In genomic region chr11:36688132-36688531, GRCh38 we compare ENCODE assay signal across 21 cellular contexts.
"Had no signal": no experiment of that assay in that cellular context is flagged by ENCODE, and none has a peak within 500 bp of the region (broad histone marks: within the 10 kb centered on the region; RNA-seq: fewer than 3 reads in every experiment).

No MANE protein-coding gene starts in this region.

- H3K27ac Mint-ChIP-seq: immature natural killer cell, mesothelial cell of epicardium had no signal

- DNase-seq: colonic mucosa; cortex of kidney; dermis blood vessel endothelial cell; dorsolateral prefrontal cortex; effector CD4-positive, alpha-beta T cell; effector memory CD4-positive, alpha-beta T cell; foreskin keratinocyte; heart left ventricle; hypothalamus; immature natural killer cell; islet precursor cell; kidney; kidney glomerular epithelial cell; left lung; left ventricle myocardium superior; lower lobe of right lung; mesenchymal stem cell had no signal

- H3K4me1 ChIP-seq: colonic mucosa, esophagus muscularis mucosa, foreskin keratinocyte, gastroesophageal sphincter, heart left ventricle, left lung, lower lobe of right lung had no signal

- H3K4me3 Mint-ChIP-seq: immature natural killer cell, mesothelial cell of epicardium had no signal

- H3K27ac ChIP-seq: colonic mucosa, dorsolateral prefrontal cortex, esophagus muscularis mucosa, foreskin keratinocyte, gastroesophageal sphincter, heart left ventricle, hepatocyte, left lung, lower lobe of right lung had no signal

- H3K36me3 Mint-ChIP-seq: immature natural killer cell, mesothelial cell of epicardium had no signal

- ATAC-seq: foreskin keratinocyte, gastroesophageal sphincter, heart left ventricle, left lung, left ventricle myocardium superior, lower lobe of right lung had no signal

- H3K4me3 ChIP-seq: colonic mucosa, dorsolateral prefrontal cortex, esophagus muscularis mucosa, gastroesophageal sphincter, heart left ventricle, hepatocyte, left lung, lower lobe of right lung had no signal

- H3K4me2 ChIP-seq: hepatocyte had no signal

- H2AFZ ChIP-seq: hepatocyte had no signal

- H3K79me2 ChIP-seq: hepatocyte had no signal

- H3K9me3 ChIP-seq: colonic mucosa, esophagus muscularis mucosa, gastroesophageal sphincter, heart left ventricle, left lung, lower lobe of right lung had no signal

- H3K9me3 Mint-ChIP-seq: immature natural killer cell, mesothelial cell of epicardium had no signal

- H3K4me1 Mint-ChIP-seq: immature natural killer cell had no signal

- H3K27me3 ChIP-seq: colonic mucosa, heart left ventricle, hepatocyte, left lung had no signal

- H3K36me3 ChIP-seq: colonic mucosa, esophagus muscularis mucosa, gastroesophageal sphincter, heart left ventricle, left lung, lower lobe of right lung had no signal
